In the genomic region with DNA sequence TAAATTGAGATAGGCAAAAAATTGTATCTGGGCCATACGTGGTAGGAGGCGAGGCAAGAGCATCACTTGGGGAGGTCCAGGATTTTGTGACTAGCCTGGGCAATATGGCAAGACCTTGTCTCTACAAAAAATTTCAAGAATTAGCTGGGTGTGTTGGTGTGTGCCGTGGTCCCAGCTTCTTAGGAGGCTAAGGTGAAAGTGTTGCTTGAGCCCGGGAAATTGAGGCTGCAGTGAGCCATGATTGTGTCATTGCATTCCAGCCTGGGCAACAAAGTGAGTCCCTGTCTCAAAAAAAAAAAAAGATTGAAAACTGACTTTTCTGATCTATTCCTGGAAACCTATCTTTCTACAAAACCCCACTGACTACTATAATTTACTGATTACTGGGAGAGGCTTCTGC, we compare ENCODE assay signal across 1 cellular context.
TF ChIP-seq lines count a peak whose summit lies in the region.

No MANE protein-coding gene starts in this region.

TF ChIP-seq in GM12878, 131 proteins besides CTCF, POLR2A, EP300 and RAD21:
- TF ChIP-seq TCF7 (IDR thresholded peaks at IDR 0.05; ENCODE audit: borderline replicate concordance), result no peak
- no peak for TF ChIP-seq RELA (IDR thresholded peaks at IDR 0.05; ENCODE audit: borderline replicate concordance, partially characterized antibody)
- TF ChIP-seq, protein P1, sequence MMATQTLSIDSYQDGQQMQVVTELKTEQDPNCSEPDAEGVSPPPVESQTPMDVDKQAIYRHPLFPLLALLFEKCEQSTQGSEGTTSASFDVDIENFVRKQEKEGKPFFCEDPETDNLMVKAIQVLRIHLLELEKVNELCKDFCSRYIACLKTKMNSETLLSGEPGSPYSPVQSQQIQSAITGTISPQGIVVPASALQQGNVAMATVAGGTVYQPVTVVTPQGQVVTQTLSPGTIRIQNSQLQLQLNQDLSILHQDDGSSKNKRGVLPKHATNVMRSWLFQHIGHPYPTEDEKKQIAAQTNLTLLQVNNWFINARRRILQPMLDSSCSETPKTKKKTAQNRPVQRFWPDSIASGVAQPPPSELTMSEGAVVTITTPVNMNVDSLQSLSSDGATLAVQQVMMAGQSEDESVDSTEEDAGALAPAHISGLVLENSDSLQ (IDR thresholded peaks at IDR 0.05), result no peak
- TF ChIP-seq RCOR1 (conservative IDR thresholded peaks at IDR 0.05; ENCODE audit: low read depth, low read length), result no peak
- TF ChIP-seq IKZF1 (conservative IDR thresholded peaks at IDR 0.05), result no peak
- TF ChIP-seq PAX8 (IDR thresholded peaks at IDR 0.05), result no peak
- TF ChIP-seq, protein P2, sequence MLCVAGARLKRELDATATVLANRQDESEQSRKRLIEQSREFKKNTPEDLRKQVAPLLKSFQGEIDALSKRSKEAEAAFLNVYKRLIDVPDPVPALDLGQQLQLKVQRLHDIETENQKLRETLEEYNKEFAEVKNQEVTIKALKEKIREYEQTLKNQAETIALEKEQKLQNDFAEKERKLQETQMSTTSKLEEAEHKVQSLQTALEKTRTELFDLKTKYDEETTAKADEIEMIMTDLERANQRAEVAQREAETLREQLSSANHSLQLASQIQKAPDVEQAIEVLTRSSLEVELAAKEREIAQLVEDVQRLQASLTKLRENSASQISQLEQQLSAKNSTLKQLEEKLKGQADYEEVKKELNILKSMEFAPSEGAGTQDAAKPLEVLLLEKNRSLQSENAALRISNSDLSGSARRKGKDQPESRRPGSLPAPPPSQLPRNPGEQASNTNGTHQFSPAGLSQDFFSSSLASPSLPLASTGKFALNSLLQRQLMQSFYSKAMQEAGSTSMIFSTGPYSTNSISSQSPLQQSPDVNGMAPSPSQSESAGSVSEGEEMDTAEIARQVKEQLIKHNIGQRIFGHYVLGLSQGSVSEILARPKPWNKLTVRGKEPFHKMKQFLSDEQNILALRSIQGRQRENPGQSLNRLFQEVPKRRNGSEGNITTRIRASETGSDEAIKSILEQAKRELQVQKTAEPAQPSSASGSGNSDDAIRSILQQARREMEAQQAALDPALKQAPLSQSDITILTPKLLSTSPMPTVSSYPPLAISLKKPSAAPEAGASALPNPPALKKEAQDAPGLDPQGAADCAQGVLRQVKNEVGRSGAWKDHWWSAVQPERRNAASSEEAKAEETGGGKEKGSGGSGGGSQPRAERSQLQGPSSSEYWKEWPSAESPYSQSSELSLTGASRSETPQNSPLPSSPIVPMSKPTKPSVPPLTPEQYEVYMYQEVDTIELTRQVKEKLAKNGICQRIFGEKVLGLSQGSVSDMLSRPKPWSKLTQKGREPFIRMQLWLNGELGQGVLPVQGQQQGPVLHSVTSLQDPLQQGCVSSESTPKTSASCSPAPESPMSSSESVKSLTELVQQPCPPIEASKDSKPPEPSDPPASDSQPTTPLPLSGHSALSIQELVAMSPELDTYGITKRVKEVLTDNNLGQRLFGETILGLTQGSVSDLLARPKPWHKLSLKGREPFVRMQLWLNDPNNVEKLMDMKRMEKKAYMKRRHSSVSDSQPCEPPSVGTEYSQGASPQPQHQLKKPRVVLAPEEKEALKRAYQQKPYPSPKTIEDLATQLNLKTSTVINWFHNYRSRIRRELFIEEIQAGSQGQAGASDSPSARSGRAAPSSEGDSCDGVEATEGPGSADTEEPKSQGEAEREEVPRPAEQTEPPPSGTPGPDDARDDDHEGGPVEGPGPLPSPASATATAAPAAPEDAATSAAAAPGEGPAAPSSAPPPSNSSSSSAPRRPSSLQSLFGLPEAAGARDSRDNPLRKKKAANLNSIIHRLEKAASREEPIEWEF (IDR thresholded peaks at IDR 0.05; ENCODE audit: insufficient replicate concordance, low read depth, low read length), result no peak
- TF ChIP-seq, protein P3, sequence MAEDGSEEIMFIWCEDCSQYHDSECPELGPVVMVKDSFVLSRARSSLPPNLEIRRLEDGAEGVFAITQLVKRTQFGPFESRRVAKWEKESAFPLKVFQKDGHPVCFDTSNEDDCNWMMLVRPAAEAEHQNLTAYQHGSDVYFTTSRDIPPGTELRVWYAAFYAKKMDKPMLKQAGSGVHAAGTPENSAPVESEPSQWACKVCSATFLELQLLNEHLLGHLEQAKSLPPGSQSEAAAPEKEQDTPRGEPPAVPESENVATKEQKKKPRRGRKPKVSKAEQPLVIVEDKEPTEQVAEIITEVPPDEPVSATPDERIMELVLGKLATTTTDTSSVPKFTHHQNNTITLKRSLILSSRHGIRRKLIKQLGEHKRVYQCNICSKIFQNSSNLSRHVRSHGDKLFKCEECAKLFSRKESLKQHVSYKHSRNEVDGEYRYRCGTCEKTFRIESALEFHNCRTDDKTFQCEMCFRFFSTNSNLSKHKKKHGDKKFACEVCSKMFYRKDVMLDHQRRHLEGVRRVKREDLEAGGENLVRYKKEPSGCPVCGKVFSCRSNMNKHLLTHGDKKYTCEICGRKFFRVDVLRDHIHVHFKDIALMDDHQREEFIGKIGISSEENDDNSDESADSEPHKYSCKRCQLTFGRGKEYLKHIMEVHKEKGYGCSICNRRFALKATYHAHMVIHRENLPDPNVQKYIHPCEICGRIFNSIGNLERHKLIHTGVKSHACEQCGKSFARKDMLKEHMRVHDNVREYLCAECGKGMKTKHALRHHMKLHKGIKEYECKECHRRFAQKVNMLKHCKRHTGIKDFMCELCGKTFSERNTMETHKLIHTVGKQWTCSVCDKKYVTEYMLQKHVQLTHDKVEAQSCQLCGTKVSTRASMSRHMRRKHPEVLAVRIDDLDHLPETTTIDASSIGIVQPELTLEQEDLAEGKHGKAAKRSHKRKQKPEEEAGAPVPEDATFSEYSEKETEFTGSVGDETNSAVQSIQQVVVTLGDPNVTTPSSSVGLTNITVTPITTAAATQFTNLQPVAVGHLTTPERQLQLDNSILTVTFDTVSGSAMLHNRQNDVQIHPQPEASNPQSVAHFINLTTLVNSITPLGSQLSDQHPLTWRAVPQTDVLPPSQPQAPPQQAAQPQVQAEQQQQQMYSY (CRISPR knock-in tag; IDR thresholded peaks at IDR 0.05), result no peak
- no peak for TF ChIP-seq SREBF2 (IDR thresholded peaks at IDR 0.05; ENCODE audit: low read length)
- TF ChIP-seq ASH2L (IDR thresholded peaks at IDR 0.05; ENCODE audit: borderline replicate concordance, low read depth), result no peak
- TF ChIP-seq, protein P4, sequence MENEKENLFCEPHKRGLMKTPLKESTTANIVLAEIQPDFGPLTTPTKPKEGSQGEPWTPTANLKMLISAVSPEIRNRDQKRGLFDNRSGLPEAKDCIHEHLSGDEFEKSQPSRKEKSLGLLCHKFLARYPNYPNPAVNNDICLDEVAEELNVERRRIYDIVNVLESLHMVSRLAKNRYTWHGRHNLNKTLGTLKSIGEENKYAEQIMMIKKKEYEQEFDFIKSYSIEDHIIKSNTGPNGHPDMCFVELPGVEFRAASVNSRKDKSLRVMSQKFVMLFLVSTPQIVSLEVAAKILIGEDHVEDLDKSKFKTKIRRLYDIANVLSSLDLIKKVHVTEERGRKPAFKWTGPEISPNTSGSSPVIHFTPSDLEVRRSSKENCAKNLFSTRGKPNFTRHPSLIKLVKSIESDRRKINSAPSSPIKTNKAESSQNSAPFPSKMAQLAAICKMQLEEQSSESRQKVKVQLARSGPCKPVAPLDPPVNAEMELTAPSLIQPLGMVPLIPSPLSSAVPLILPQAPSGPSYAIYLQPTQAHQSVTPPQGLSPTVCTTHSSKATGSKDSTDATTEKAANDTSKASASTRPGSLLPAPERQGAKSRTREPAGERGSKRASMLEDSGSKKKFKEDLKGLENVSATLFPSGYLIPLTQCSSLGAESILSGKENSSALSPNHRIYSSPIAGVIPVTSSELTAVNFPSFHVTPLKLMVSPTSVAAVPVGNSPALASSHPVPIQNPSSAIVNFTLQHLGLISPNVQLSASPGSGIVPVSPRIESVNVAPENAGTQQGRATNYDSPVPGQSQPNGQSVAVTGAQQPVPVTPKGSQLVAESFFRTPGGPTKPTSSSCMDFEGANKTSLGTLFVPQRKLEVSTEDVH (IDR thresholded peaks at IDR 0.05; ENCODE audit: low read depth, partially characterized antibody), result no peak
- no peak for TF ChIP-seq ZZZ3 (IDR thresholded peaks at IDR 0.05; ENCODE audit: control insufficient read depth, insufficient read length, low read depth)
- TF ChIP-seq, protein P5, sequence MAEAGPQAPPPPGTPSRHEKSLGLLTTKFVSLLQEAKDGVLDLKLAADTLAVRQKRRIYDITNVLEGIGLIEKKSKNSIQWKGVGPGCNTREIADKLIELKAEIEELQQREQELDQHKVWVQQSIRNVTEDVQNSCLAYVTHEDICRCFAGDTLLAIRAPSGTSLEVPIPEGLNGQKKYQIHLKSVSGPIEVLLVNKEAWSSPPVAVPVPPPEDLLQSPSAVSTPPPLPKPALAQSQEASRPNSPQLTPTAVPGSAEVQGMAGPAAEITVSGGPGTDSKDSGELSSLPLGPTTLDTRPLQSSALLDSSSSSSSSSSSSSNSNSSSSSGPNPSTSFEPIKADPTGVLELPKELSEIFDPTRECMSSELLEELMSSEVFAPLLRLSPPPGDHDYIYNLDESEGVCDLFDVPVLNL (IDR thresholded peaks at IDR 0.05; ENCODE audit: low read depth, low read length), result no peak
- TF ChIP-seq CBFB (IDR thresholded peaks at IDR 0.05; ENCODE audit: low read depth), result no peak
- no peak for TF ChIP-seq EGR1 (IDR thresholded peaks at IDR 0.05; ENCODE audit: borderline replicate concordance in 1 of 2, low read depth in 2 of 2, low read length in 2 of 2)
TF ChIP-seq in GM12878: peak in this region for 0.
